Comparison of ENCODE assay signal across 12 cellular contexts in the genomic region with DNA sequence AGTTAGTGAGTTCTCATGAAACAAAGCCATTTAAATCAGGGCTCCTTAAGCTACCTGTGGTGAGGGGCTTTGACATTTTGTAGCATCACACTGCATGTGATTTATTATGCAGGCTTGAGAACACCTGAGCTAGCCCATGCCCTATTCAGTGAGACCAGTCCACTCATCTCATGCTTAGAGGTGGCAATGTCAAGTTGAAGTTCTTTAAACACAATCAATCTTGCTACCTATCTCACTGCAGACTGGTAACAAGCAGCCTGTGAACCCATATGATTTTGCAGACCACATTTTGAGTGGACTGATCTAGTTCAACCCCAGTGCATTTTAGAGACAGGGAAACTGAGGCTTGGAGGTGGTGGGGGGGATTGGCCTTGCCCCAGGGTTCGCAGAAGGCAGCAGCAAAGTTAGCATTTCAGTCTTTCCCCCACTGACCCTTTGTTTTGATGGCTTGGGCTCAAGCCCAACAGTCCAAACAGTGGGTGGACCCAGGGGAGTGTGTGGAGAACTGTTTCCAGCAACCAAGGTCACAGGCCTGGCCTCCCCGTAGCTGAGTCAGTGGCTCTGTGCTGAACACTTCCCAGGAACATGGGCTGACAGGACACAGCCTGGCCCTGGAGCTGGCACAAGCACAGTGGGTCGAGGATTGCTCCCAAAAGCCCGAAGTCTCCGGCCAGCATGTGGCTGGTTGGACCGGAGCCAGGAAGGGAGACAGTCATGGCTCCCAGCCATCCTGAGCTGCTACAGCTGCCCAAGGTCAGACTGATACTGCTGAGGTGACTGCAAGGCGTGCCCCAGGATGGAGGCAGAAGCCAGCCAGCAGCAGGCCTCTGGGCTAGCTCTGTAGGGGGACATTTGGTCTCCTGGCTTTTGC.
DNase-seq lines count a peak whose midpoint lies in the region; ATAC-seq, FAIRE-seq and TF ChIP-seq lines count a peak whose summit lies in the region.
"Had no signal": no experiment of that assay in that cellular context is flagged by ENCODE, and none has a peak within 500 bp of the region (broad histone marks: within the 10 kb centered on the region; RNA-seq: fewer than 3 reads in every experiment).

No MANE protein-coding gene starts in this region.

- H3K4me3 ChIP-seq in CD8-positive, alpha-beta memory T cell (ENCODE audit: low read length): no peak overlapping the region
- no peak overlapping the region for H3K4me3 ChIP-seq in foreskin fibroblast (ENCODE audit: low read depth in 1 of 2, low read length in 2 of 2)
- H3K4me3 ChIP-seq in pancreas: no peak overlapping the region
- H3K4me3 ChIP-seq in prostate gland: no peak overlapping the region

- no peak for TF ChIP-seq POLR2A in prostate gland (IDR thresholded peaks at IDR 0.05)

- H3K4me3 Mint-ChIP-seq in CD8-positive, alpha-beta memory T cell: no peak overlapping the region
- H3K4me3 Mint-ChIP-seq: neural crest cell, type B pancreatic cell had no signal

- H3K27me3 Mint-ChIP-seq in CD8-positive, alpha-beta memory T cell: peaks cover 0 to 1% of the 10 kb centered on the region in 2 donors

- H3K36me3 ChIP-seq in CD8-positive, alpha-beta memory T cell (ENCODE audit: insufficient read depth, low read length): no peaks in the 10 kb centered on the region
- no peaks in the 10 kb centered on the region for H3K36me3 ChIP-seq in pancreas
- H3K36me3 ChIP-seq in prostate gland: no peaks in the 10 kb centered on the region

- peaks cover 42 to 85% (median 69%) of the 10 kb centered on the region in 3 donors for H3K4me1 Mint-ChIP-seq in CD8-positive, alpha-beta memory T cell

- peaks cover 12% of the 10 kb centered on the region for H3K4me1 ChIP-seq in CD8-positive, alpha-beta memory T cell (ENCODE audit: insufficient read depth, low read length)
- peaks cover 9 to 30% (median 21%) of the 10 kb centered on the region in 3 donors for H3K4me1 ChIP-seq in pancreas
- H3K4me1 ChIP-seq in prostate gland (replicated peaks): no peaks in the 10 kb centered on the region

- 5 to 10% methylated on average over 7 of the region's 7 CpGs for WGBS in pancreas, 2 donors
- 35% methylated on average over 7 of the region's 7 CpGs for WGBS in prostate gland

- H3K27ac Mint-ChIP-seq in CD8-positive, alpha-beta memory T cell: peak overlapping the region in 5 of 8 donors; percentile 37 to 88 (median 64)
- H3K27ac Mint-ChIP-seq: type B pancreatic cell had no signal

- POLR2A ChIA-PET in CD8-positive, alpha-beta memory T cell (lab: Charles Lee): no interaction called here

- H3K27ac ChIP-seq in CD8-positive, alpha-beta memory T cell (ENCODE audit: low read depth, low read length): no peak overlapping the region
- H3K27ac ChIP-seq in pancreas (peak overlapping the region; percentile 34 to 71 (median 67)), prostate gland (no peak overlapping the region)

- ATAC-seq in SK-N-SH treated with all-trans-retinoic acid at 6 μM for 48 hours: peak; percentile 77
- ATAC-seq in pancreas: peak; percentile 95 to 97 (median 96)
- ATAC-seq in HG02623 (IDR thresholded peaks at IDR 0.05; ENCODE audit: unreplicated experiment): no peak

- CTCF ChIA-PET in CD8-positive, alpha-beta memory T cell (lab: Charles Lee): interaction anchor here (1.2 to 3.2 kb wide), 4 partner anchors 20 to 46 kb away, joined by 3 to 11 read pairs (median 5); no protein-coding TSS in a partner anchor

- H3K9me3 Mint-ChIP-seq in CD8-positive, alpha-beta memory T cell: no peaks in the 10 kb centered on the region
- H3K9me3 Mint-ChIP-seq: neural crest cell, type B pancreatic cell had no signal

- no peaks in the 10 kb centered on the region for H3K9me3 ChIP-seq in CD8-positive, alpha-beta memory T cell (ENCODE audit: low read length)
- H3K9me3 ChIP-seq in pancreas (no peaks in the 10 kb centered on the region), prostate gland (no peaks in the 10 kb centered on the region)

- intact Hi-C loops in pancreas (cut with DNase I): no loop called here
- intact Hi-C loops in prostate gland (cut with DNase I): no loop called here

- DNase-seq in CD8-positive, alpha-beta memory T cell: no peak
- peak; percentile 88 to 89 for DNase-seq in foreskin fibroblast
- DNase-seq in pancreas: peak; percentile 89 to 97 (median 96)
- no peak for DNase-seq in prostate gland (ENCODE audit: low spot score)
- no peak for DNase-seq in GM19239 (ENCODE audit: insufficient read length, low spot score)
- DNase-seq in DMS153 treated with DMSO at 0.1 percent for 48 hours (lab: John Stamatoyannopoulos, UW; ENCODE audit: unreplicated experiment): no peak
- DNase-seq: T1000 had no signal

- FAIRE-seq in pancreas (lab: Jason Lieb, UNC): no peak
- FAIRE-seq in GM19239 (lab: Jason Lieb, UNC): no peak
- FAIRE-seq: bronchial epithelial cell had no signal

- peaks cover 0 to 19% (median 5%) of the 10 kb centered on the region in 3 donors for H3K36me3 Mint-ChIP-seq in CD8-positive, alpha-beta memory T cell
- H3K36me3 Mint-ChIP-seq: type B pancreatic cell had no signal

- H3K27me3 ChIP-seq in CD8-positive, alpha-beta memory T cell (ENCODE audit: insufficient read depth, low read length, poor library complexity, severe bottlenecking): no peaks in the 10 kb centered on the region
- H3K27me3 ChIP-seq in pancreas (no peaks in the 10 kb centered on the region), prostate gland (replicated peaks; ENCODE audit: insufficient read depth) (no peaks in the 10 kb centered on the region)

- no peak for TF ChIP-seq CTCF in foreskin fibroblast (IDR thresholded peaks at IDR 0.05; ENCODE audit: low read depth, low read length)
- TF ChIP-seq CTCF in pancreas (IDR thresholded peaks at IDR 0.05): no peak
- no peak for TF ChIP-seq CTCF in prostate gland (IDR thresholded peaks at IDR 0.05)

TF ChIP-seq in SK-N-SH treated with all-trans-retinoic acid at 6 μM for 48 hours, 23 proteins besides CTCF, POLR2A, EP300 and RAD21:
- TF ChIP-seq ZFP3 (CRISPR knock-in tag; IDR thresholded peaks at IDR 0.05) (peak; percentile 57; the same call in 1 of the 2 replicates), ZNF8 (CRISPR knock-in tag; IDR thresholded peaks at IDR 0.05) (no peak), GLIS3 (CRISPR knock-in tag; IDR thresholded peaks at IDR 0.05) (no peak), ZNF70 (CRISPR knock-in tag; IDR thresholded peaks at IDR 0.05) (no peak), BACH2 (CRISPR knock-in tag; IDR thresholded peaks at IDR 0.05; ENCODE audit: borderline replicate concordance) (no peak), ISL1 (CRISPR knock-in tag; IDR thresholded peaks at IDR 0.05) (no peak), PPARA (CRISPR knock-in tag; IDR thresholded peaks at IDR 0.05; ENCODE audit: borderline replicate concordance) (no peak), ZFP30 (CRISPR knock-in tag; IDR thresholded peaks at IDR 0.05) (no peak), ZNF565 (CRISPR knock-in tag; conservative IDR thresholded peaks at IDR 0.05; ENCODE audit: low read depth) (no peak), SNAI2 (CRISPR knock-in tag; IDR thresholded peaks at IDR 0.05) (peak; percentile 60; the same call in 1 of the 2 replicates)
- TF ChIP-seq, protein P1, sequence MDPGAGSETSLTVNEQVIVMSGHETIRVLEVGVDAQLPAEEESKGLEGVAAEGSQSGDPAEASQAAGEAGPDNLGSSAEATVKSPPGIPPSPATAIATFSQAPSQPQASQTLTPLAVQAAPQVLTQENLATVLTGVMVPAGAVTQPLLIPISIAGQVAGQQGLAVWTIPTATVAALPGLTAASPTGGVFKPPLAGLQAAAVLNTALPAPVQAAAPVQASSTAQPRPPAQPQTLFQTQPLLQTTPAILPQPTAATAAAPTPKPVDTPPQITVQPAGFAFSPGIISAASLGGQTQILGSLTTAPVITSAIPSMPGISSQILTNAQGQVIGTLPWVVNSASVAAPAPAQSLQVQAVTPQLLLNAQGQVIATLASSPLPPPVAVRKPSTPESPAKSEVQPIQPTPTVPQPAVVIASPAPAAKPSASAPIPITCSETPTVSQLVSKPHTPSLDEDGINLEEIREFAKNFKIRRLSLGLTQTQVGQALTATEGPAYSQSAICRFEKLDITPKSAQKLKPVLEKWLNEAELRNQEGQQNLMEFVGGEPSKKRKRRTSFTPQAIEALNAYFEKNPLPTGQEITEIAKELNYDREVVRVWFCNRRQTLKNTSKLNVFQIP (CRISPR knock-in tag; IDR thresholded peaks at IDR 0.05; ENCODE audit: borderline replicate concordance, low read depth): no peak
- TF ChIP-seq, protein P2, sequence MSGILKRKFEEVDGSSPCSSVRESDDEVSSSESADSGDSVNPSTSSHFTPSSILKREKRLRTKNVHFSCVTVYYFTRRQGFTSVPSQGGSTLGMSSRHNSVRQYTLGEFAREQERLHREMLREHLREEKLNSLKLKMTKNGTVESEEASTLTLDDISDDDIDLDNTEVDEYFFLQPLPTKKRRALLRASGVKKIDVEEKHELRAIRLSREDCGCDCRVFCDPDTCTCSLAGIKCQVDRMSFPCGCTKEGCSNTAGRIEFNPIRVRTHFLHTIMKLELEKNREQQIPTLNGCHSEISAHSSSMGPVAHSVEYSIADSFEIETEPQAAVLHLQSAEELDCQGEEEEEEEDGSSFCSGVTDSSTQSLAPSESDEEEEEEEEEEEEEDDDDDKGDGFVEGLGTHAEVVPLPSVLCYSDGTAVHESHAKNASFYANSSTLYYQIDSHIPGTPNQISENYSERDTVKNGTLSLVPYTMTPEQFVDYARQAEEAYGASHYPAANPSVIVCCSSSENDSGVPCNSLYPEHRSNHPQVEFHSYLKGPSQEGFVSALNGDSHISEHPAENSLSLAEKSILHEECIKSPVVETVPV (CRISPR knock-in tag; IDR thresholded peaks at IDR 0.05): no peak
- TF ChIP-seq, protein P3, sequence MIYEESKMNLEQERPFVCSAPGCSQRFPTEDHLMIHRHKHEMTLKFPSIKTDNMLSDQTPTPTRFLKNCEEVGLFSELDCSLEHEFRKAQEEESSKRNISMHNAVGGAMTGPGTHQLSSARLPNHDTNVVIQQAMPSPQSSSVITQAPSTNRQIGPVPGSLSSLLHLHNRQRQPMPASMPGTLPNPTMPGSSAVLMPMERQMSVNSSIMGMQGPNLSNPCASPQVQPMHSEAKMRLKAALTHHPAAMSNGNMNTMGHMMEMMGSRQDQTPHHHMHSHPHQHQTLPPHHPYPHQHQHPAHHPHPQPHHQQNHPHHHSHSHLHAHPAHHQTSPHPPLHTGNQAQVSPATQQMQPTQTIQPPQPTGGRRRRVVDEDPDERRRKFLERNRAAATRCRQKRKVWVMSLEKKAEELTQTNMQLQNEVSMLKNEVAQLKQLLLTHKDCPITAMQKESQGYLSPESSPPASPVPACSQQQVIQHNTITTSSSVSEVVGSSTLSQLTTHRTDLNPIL (CRISPR knock-in tag; IDR thresholded peaks at IDR 0.05; ENCODE audit: low read depth): no peak

Comparison
In these comparisons a context has a peak if more than half of its experiments do, and no peak if none do; other contexts are left out.
1. DNase-seq: peak in foreskin fibroblast (2 of 2) and pancreas (6 of 6); none in CD8-positive, alpha-beta memory T cell (0 of 5), prostate gland (single experiment), GM19239 (single experiment) and DMS153 treated with DMSO at 0.1 percent for 48 hours (single experiment).
2. H3K27ac ChIP-seq: peak in pancreas (4 of 4); none in CD8-positive, alpha-beta memory T cell (single experiment) and prostate gland (0 of 2).